Comparison of ENCODE assay signal across 8 cellular contexts in the genomic region with DNA sequence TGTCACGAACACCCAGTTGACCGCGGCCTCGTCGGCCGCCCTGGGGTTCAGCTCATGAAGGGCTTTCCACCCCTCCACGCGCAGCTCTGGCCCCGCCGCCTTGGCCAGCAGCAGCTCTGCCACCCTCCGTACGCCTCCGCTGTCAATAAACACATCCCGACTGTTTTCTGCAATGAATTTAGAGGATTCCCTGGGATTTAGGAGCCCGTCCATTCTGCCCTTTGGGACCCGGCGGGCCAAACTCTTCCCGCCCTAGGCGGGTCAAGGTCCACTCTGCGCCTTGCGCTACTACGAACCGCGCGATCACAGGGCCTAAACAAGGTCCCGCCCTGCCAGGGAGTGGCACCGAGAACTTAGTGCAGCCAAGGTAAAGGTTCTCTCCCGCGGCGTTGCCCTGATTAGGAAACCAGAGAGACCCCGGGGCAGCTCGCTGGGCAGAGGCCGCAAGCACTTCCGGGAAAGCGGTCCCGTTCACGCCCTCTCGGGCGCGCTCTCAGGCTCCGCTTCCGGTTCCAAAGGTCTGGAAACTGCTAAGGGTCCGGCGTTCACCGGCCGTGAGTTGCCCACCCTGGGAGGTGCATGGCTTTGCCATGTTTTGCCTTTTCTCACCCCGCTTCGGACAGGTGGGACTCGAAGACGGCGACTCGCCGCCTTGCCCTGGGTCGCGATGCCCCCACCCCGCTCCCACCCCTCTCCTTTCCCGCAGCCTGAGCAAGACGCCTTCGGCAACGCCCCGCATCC. TPM values are rescaled to one million over a fixed set of nuclear protein-coding genes. Genes with fewer than 3 reads are reported as not detected.
DNase-seq lines count a peak whose midpoint lies in the region; ATAC-seq lines count a peak whose summit lies in the region.

No MANE protein-coding gene starts in this region.

- peak overlapping the region; percentile 38 to 91 for H3K18ac ChIP-seq in mesenchymal stem cell (ENCODE audit: low read depth in 1 of 2, low read length in 2 of 2)

- ATAC-seq in HG02759 (IDR thresholded peaks at IDR 0.05; ENCODE audit: unreplicated experiment), result peak; percentile 89

- peak overlapping the region in 1 of 2 experiments; percentile 19 for H2BK12ac ChIP-seq in mesenchymal stem cell (ENCODE audit: low read length in 2 of 2)

- peak overlapping the region; percentile 95 for H3K9ac ChIP-seq in mesenchymal stem cell (ENCODE audit: low read length)

- 64% methylated on average over 58 of the region's 61 CpGs for WGBS in mesenchymal stem cell

- peak overlapping the region; percentile 31 for H4K91ac ChIP-seq in mesenchymal stem cell (ENCODE audit: low read length)

- peak; percentile 56 for DNase-seq in NCI-H1436 (lab: John Stamatoyannopoulos, UW)
- no peak for DNase-seq in NCI-H1436 treated with DMSO at 0.1 percent for 48 hours (lab: John Stamatoyannopoulos, UW)
- peak; percentile 61 to 74 for DNase-seq in NCI-H1930 (lab: John Stamatoyannopoulos, UW)
- DNase-seq in activated CD4-positive, alpha-beta T cell treated with anti-CD3 and anti-CD28 coated beads, Interleukin-2, amount 50 U/mL, for 1 hour, result peak; percentile 40
- DNase-seq in effector memory CD4-positive, alpha-beta T cell, result peak; percentile 12 to 56 (median 33)
- DNase-seq in mesenchymal stem cell, result peak; percentile 33
- peak; percentile 20 to 30 for DNase-seq in stimulated activated CD8-positive, alpha-beta memory T cell treated with anti-CD3 and anti-CD28 coated beads, Interleukin-2, amount 100 ng/mL, for 1 hour (ENCODE audit: low read depth in 2 of 2)

- H3K4me1 ChIP-seq in effector memory CD4-positive, alpha-beta T cell (ENCODE audit: control insufficient read depth, insufficient read depth, low read length, poor library complexity, severe bottlenecking), result no peaks in the 10 kb centered on the region
- H3K4me1 ChIP-seq in mesenchymal stem cell (ENCODE audit: control insufficient read depth, insufficient read depth, low read depth, low read length), result peaks cover 6% of the 10 kb centered on the region

- H2AFZ ChIP-seq in mesenchymal stem cell (ENCODE audit: low read depth, low read length), result peak overlapping the region; percentile 43

- H3K4ac ChIP-seq in mesenchymal stem cell (ENCODE audit: low read depth in 1 of 2, low read length in 2 of 2), result peak overlapping the region in 1 of 2 experiments; percentile 68

- peak overlapping the region; percentile 33 for H3K4me2 ChIP-seq in mesenchymal stem cell (ENCODE audit: low read length, poor library complexity, severe bottlenecking)

- H2BK5ac ChIP-seq in mesenchymal stem cell (ENCODE audit: low read depth, low read length, poor library complexity, severe bottlenecking), result peak overlapping the region; percentile 15

- H2AK5ac ChIP-seq in mesenchymal stem cell (ENCODE audit: low read length, severe bottlenecking), result peak overlapping the region; percentile 9

- peak overlapping the region in 1 of 2 experiments; percentile 55 for H3K14ac ChIP-seq in mesenchymal stem cell (ENCODE audit: low read length in 2 of 2)

- H3K23ac ChIP-seq in mesenchymal stem cell (ENCODE audit: low read length in 2 of 2), result no peak overlapping the region

- peak overlapping the region; percentile 64 for H3K27ac ChIP-seq in effector memory CD4-positive, alpha-beta T cell (ENCODE audit: insufficient read depth, low read length, poor library complexity, severe bottlenecking)
- H3K27ac ChIP-seq in mesenchymal stem cell (ENCODE audit: low read length, poor library complexity, severe bottlenecking), result no peak overlapping the region

- peak overlapping the region; percentile 77 for H3K4me3 ChIP-seq in effector memory CD4-positive, alpha-beta T cell (ENCODE audit: insufficient read depth, low read depth, low read length, poor library complexity, severe bottlenecking)
- H3K4me3 ChIP-seq in mesenchymal stem cell (ENCODE audit: insufficient read depth in 1 of 2, low read depth in 1 of 2, low read length in 2 of 2), result peak overlapping the region; percentile 59 to 91

- no peaks in the 10 kb centered on the region for H3K27me3 ChIP-seq in effector memory CD4-positive, alpha-beta T cell (replicated peaks; ENCODE audit: control insufficient read depth, insufficient read depth, low read length, poor library complexity, severe bottlenecking)
- H3K27me3 ChIP-seq in mesenchymal stem cell (ENCODE audit: control insufficient read depth in 1 of 2, insufficient read depth in 1 of 2, low read length in 2 of 2), result no peaks in the 10 kb centered on the region

- no peaks in the 10 kb centered on the region for H3K9me3 ChIP-seq in effector memory CD4-positive, alpha-beta T cell (ENCODE audit: control insufficient read depth, low read length)
- H3K9me3 ChIP-seq in mesenchymal stem cell (ENCODE audit: control insufficient read depth, low read length), result no peaks in the 10 kb centered on the region

- H3K79me1 ChIP-seq in mesenchymal stem cell (replicated peaks; ENCODE audit: low read length, poor library complexity, severe bottlenecking), result no peaks in the 10 kb centered on the region

- H2BK15ac ChIP-seq in mesenchymal stem cell (ENCODE audit: low read depth, poor library complexity, severe bottlenecking), result peak overlapping the region; percentile 26

- H3K36me3 ChIP-seq in effector memory CD4-positive, alpha-beta T cell (ENCODE audit: control insufficient read depth, insufficient read depth, low read length), result no peaks in the 10 kb centered on the region
- peaks cover 7 to 17% of the 10 kb centered on the region in 2 experiments for H3K36me3 ChIP-seq in mesenchymal stem cell (ENCODE audit: control insufficient read depth in 1 of 2, insufficient read depth in 2 of 2, low read depth in 1 of 2, low read length in 2 of 2)

- H4K8ac ChIP-seq in mesenchymal stem cell (ENCODE audit: low read length), result peak overlapping the region; percentile 92

- H2BK120ac ChIP-seq in mesenchymal stem cell (ENCODE audit: low read depth, low read length), result no peak overlapping the region

RNA-seq across cellular contexts. Expression of gene HNRNPK, which starts 23.6 kb away (rescaled TPM):
- 352 TPM for polyA plus RNA-seq in mesenchymal stem cell (2013, experiment 1 of 2)
- 352 TPM for polyA plus RNA-seq in mesenchymal stem cell (2013, experiment 2 of 2)

RNA-seq across cellular contexts. Expression of gene RMI1, which starts 24.1 kb away (rescaled TPM):
- polyA plus RNA-seq in mesenchymal stem cell (2013, experiment 1 of 2), result 4.1 TPM
- 4.1 TPM for polyA plus RNA-seq in mesenchymal stem cell (2013, experiment 2 of 2)

RNA-seq across cellular contexts. Expression of gene KIF27, which starts 35.2 kb away (rescaled TPM):
- 1.2 TPM for polyA plus RNA-seq in mesenchymal stem cell (2013, experiment 1 of 2)
- 1.1 TPM for polyA plus RNA-seq in mesenchymal stem cell (2013, experiment 2 of 2)
